In genomic region chr3:182909318-182910040, GRCh38 we compare ENCODE assay signal across 8 cellular contexts.
DNase-seq lines count a peak whose midpoint lies in the region; ATAC-seq, FAIRE-seq and TF ChIP-seq lines count a peak whose summit lies in the region.

No MANE protein-coding gene starts in this region.

- 97 to 99% methylated on average over 5 of the region's 5 CpGs for WGBS in pancreas, 2 donors

- intact Hi-C loops in pancreas (cut with DNase I) = no loop called here

- no peak overlapping the region for H3K27ac ChIP-seq in pancreas

- no peak overlapping the region for H3K4me3 ChIP-seq in cardiac fibroblast (replicated peaks in 1 of 2; ENCODE audit: low read depth in 2 of 2, low read length in 2 of 2)
- H3K4me3 ChIP-seq in pancreas = no peak overlapping the region

- ATAC-seq in pancreas (peak in 2 of 4 donors; percentile 42 to 57), GM18907 (IDR thresholded peaks at IDR 0.05; ENCODE audit: unreplicated experiment) (no peak)

- TF ChIP-seq CTCF in cardiac fibroblast (IDR thresholded peaks at IDR 0.05; ENCODE audit: low read depth, low read length) = peak; percentile 56
- peak in 3 of 4 donors; percentile 14 to 40 (median 20) for TF ChIP-seq CTCF in pancreas (IDR thresholded peaks at IDR 0.05)

- H3K36me3 ChIP-seq in pancreas = peaks cover 0 to 24% (median 0%) of the 10 kb centered on the region in 3 donors

- H3K4me1 ChIP-seq in pancreas = no peaks in the 10 kb centered on the region

- FAIRE-seq in pancreas (lab: Jason Lieb, UNC) = no peak

- no peaks in the 10 kb centered on the region for H3K9me3 ChIP-seq in pancreas

- H3K27me3 ChIP-seq in pancreas = no peaks in the 10 kb centered on the region

- DNase-seq in NOMO-1 treated with DMSO at 0.1 percent for 48 hours (lab: John Stamatoyannopoulos, UW; ENCODE audit: unreplicated experiment) = peak; percentile 34
- DNase-seq in NOMO-1 treated with dmso at 0.1 percent for 144 hours (lab: John Stamatoyannopoulos, UW; ENCODE audit: unreplicated experiment) = no peak
- peak; percentile 30 for DNase-seq in M059J (ENCODE audit: low read depth)
- peak; percentile 51 to 52 for DNase-seq in cardiac fibroblast (ENCODE audit: low read depth in 2 of 2)
- DNase-seq in pancreas = no peak
- no peak for DNase-seq in NCI-H774 (lab: John Stamatoyannopoulos, UW)
- no peak for DNase-seq in NCI-H2107 treated with DMSO at 0.1 percent for 48 hours (lab: John Stamatoyannopoulos, UW; ENCODE audit: unreplicated experiment)

Comparison
In these comparisons a context has a peak if more than half of its experiments do, and no peak if none do; other contexts are left out.
1. DNase-seq: peak in NOMO-1 treated with DMSO at 0.1 percent for 48 hours (single experiment), M059J (single experiment) and cardiac fibroblast (2 of 2); none in NOMO-1 treated with dmso at 0.1 percent for 144 hours (single experiment), pancreas (0 of 6), NCI-H774 (single experiment) and NCI-H2107 treated with DMSO at 0.1 percent for 48 hours (single experiment).